21 cellular contexts compared by ENCODE assay signal in genomic region chr3:174874258-174874657, GRCh38.
"Had no signal": no experiment of that assay in that cellular context is flagged by ENCODE, and none has a peak within 500 bp of the region (broad histone marks: within the 10 kb centered on the region; RNA-seq: fewer than 3 reads in every experiment).

No MANE protein-coding gene starts in this region.

- H3K27ac ChIP-seq: colonic mucosa, gastrocnemius medialis, sigmoid colon, spleen, upper lobe of right lung had no signal

- H3K4me1 ChIP-seq: colonic mucosa, gastrocnemius medialis, sigmoid colon, spleen, upper lobe of right lung had no signal

- H3K36me3 ChIP-seq: colonic mucosa, gastrocnemius medialis, sigmoid colon, spleen, upper lobe of right lung had no signal

- H3K4me3 ChIP-seq: colonic mucosa, gastrocnemius medialis, sigmoid colon, spleen, upper lobe of right lung had no signal

- DNase-seq: activated CD4-positive, alpha-beta T cell treated with anti-CD3 and anti-CD28 coated beads, Interleukin-2, amount 50 U/mL, for 1 hour; activated CD4-positive, CD25-positive, alpha-beta regulatory T cell treated with anti-CD3 and anti-CD28 coated beads, Interleukin-2, amount 50 U/mL, for 72 hours; activated CD8-positive, alpha-beta memory T cell treated with anti-CD3 and anti-CD28 coated beads, Interleukin-2, amount 50 U/mL, for 4 hours; activated naive CD4-positive, alpha-beta T cell treated with anti-CD3 and anti-CD28 coated beads, Interleukin-2, amount 10 ng/mL, durations not matched to agents 7 days and 5 days; activated naive CD8-positive, alpha-beta T cell treated with anti-CD3 and anti-CD28 coated beads, Interleukin-2, amount 50 U/mL, for 24 hours; activated T-cell treated with anti-CD3 and anti-CD28 coated beads, Interleukin-2, amount 50 U/mL, for 4 hours; anterior cingulate cortex; central memory CD4-positive, alpha-beta T cell; colonic mucosa; erythroblast; gastrocnemius medialis; head of caudate nucleus; kidney glomerular epithelial cell; left ventricle myocardium superior; nephron progenitor cell; occipital lobe; posterior cingulate gyrus; sigmoid colon; spleen; stimulated activated naive B cell treated with anti-CD40 and anti-IgM and Interleukin-4, amounts not matched to agents 10 μg/mL and 1 μg/mL and 100 μg/mL, for 72 hours; upper lobe of right lung had no signal

- H3K9me3 ChIP-seq: colonic mucosa, gastrocnemius medialis, sigmoid colon, spleen, upper lobe of right lung had no signal

- ATAC-seq: activated naive CD8-positive, alpha-beta T cell treated with anti-CD3 and anti-CD28 coated beads, Interleukin-2, amount 50 U/mL, for 24 hours; activated T-cell treated with anti-CD3 and anti-CD28 coated beads, Interleukin-2, amount 50 U/mL, for 4 hours; gastrocnemius medialis; left ventricle myocardium superior; stimulated activated naive B cell treated with anti-CD40 and anti-IgM and Interleukin-4, amounts not matched to agents 10 μg/mL and 1 μg/mL and 100 μg/mL, for 72 hours had no signal
